8 cellular contexts compared by ENCODE assay signal in genomic region chr21:45128613-45129226, GRCh38. TPM values are rescaled to one million over a fixed set of nuclear protein-coding genes. Genes with fewer than 3 reads are reported as not detected.
A peak's percentile ranks its signal among the peaks of the same experiment; 100 is the strongest.
DNase-seq lines count a peak whose midpoint lies in the region; ATAC-seq and TF ChIP-seq lines count a peak whose summit lies in the region.

No MANE protein-coding gene starts in this region.

- H3K27me3 ChIP-seq in mammary epithelial cell (ENCODE audit: insufficient read depth, low read length) = no peaks in the 10 kb centered on the region
- H3K27me3 ChIP-seq in kidney epithelial cell (ENCODE audit: control insufficient read depth, insufficient read depth, low read length) = peaks cover 5% of the 10 kb centered on the region

- CTCF ChIA-PET in WTC11 (lab: Charles Lee) (interaction anchor here (0.6 to 3.6 kb wide), 43 partner anchors 9 to 633 kb away, joined by 3 to 49 read pairs (median 4); partner anchors contain the start of genes PTTG1IP and SUMO3), mammary epithelial cell (lab: Charles Lee; ENCODE audit: low non-redundant PET) (interaction anchor here (0.5 to 1.6 kb wide), 13 partner anchors 9 to 335 kb away, joined by 3 to 19 read pairs (median 5); partner anchors contain the start of gene UBE2G2)

- in situ Hi-C loops in mammary epithelial cell (cut with MboI; ENCODE audit: low sequenced_read_pairs in 2 of 2) = loop anchor here in 1 of 2 donors (5.0 kb wide), 1 partner anchor 181 kb away; no protein-coding TSS in a partner anchor

- peak; percentile 87 for DNase-seq in NCI-H82 (lab: John Stamatoyannopoulos, UW)
- DNase-seq in NCI-H82 treated with DMSO at 0.1 percent for 48 hours (lab: John Stamatoyannopoulos, UW; ENCODE audit: unreplicated experiment) = no peak
- DNase-seq in NCI-H2107 (lab: John Stamatoyannopoulos, UW) = peak; percentile 62
- DNase-seq in WTC11 (ENCODE audit: low spot score) = peak; percentile 71
- peak; percentile 53 for DNase-seq in mammary epithelial cell
- DNase-seq in kidney epithelial cell (ENCODE audit: low read depth) = peak; percentile 37
- peak; percentile 75 to 76 for DNase-seq in stimulated activated CD4-positive, alpha-beta T cell treated with anti-CD3 and anti-CD28 coated beads, Interleukin-2, amount 100 ng/mL, for 24 hours

- ATAC-seq in WTC11 (peak; percentile 78), GM18517 (IDR thresholded peaks at IDR 0.05; ENCODE audit: unreplicated experiment) (no peak)

- H2AFZ ChIP-seq in mammary epithelial cell (ENCODE audit: low read depth, low read length) = no peak overlapping the region

- peaks cover 40% of the 10 kb centered on the region for H3K79me2 ChIP-seq in mammary epithelial cell (ENCODE audit: insufficient read depth, low read length)

- H3K36me3 Mint-ChIP-seq in WTC11 = no peaks in the 10 kb centered on the region

- intact Hi-C loops in mammary epithelial cell (cut with micrococcal nuclease) = loop anchor here (1.0 to 5.0 kb wide), 6 partner anchors 26 to 328 kb away; partner anchors contain the start of genes PTTG1IP and UBE2G2

- no peaks in the 10 kb centered on the region for H3K4me1 Mint-ChIP-seq in WTC11

- H4K20me1 ChIP-seq in mammary epithelial cell (ENCODE audit: insufficient read depth, low read length) = no peaks in the 10 kb centered on the region

- no TSS peak for BruUV-seq in mammary epithelial cell (replicated peaks; lab: Mats Ljungman, UMichigan)

- no peak overlapping the region for H3K4me2 ChIP-seq in mammary epithelial cell (ENCODE audit: insufficient read depth, low read depth, low read length)

- no peaks in the 10 kb centered on the region for H3K27me3 Mint-ChIP-seq in WTC11 (ENCODE audit: low read depth)

- TF ChIP-seq CTCF in WTC11 (IDR thresholded peaks at IDR 0.05) (peak; percentile 51), mammary epithelial cell (conservative IDR thresholded peaks at IDR 0.05 in 1 of 2, IDR thresholded peaks at IDR 0.05 in 1 of 2; ENCODE audit: extremely low read depth in 1 of 2, insufficient read depth in 1 of 2, low read depth in 1 of 2, low read length in 2 of 2) (peak; percentile 70 to 98), kidney epithelial cell (IDR thresholded peaks at IDR 0.05; ENCODE audit: insufficient read depth, low read length, poor library complexity, severe bottlenecking) (peak; percentile 98)

- H3K36me3 ChIP-seq in mammary epithelial cell (ENCODE audit: insufficient read depth, low read length) (no peaks in the 10 kb centered on the region), kidney epithelial cell (ENCODE audit: control insufficient read depth, insufficient read depth, low read length) (no peaks in the 10 kb centered on the region)

- POLR2A ChIA-PET in WTC11 (lab: Charles Lee) = no interaction called here

- H3K27ac ChIP-seq in mammary epithelial cell (ENCODE audit: insufficient read depth, low read depth, low read length) = no peak overlapping the region

- no peaks in the 10 kb centered on the region for H3K9me3 Mint-ChIP-seq in WTC11

- no peak overlapping the region for H3K27ac Mint-ChIP-seq in WTC11

- no peaks in the 10 kb centered on the region for H3K9me3 ChIP-seq in mammary epithelial cell (replicated peaks; ENCODE audit: insufficient read depth, low read length)

- H3K4me3 ChIP-seq in mammary epithelial cell (replicated peaks in 1 of 3; ENCODE audit: insufficient read depth in 1 of 3, low read depth in 2 of 3, low read length in 3 of 3) (no peak overlapping the region), kidney epithelial cell (ENCODE audit: low read depth, low read length) (no peak overlapping the region)

- H3K4me3 Mint-ChIP-seq in WTC11 = no peak overlapping the region

- peaks cover 19% of the 10 kb centered on the region for H3K4me1 ChIP-seq in mammary epithelial cell (ENCODE audit: insufficient read depth, low read length)

- dilution Hi-C loops in mammary epithelial cell (cut with HindIII; ENCODE audit: low sequenced_read_pairs) = loop anchor here (5.0 kb wide), 3 partner anchors 41 to 321 kb away; no protein-coding TSS in a partner anchor

- no peak overlapping the region for H3K9ac ChIP-seq in mammary epithelial cell (ENCODE audit: insufficient read depth, low read length)

- 56% methylated on average over 9 of the region's 10 CpGs for WGBS in mammary epithelial cell (ENCODE audit: low coverage, missing lambda C conversion rate)

TF ChIP-seq in WTC11, 78 proteins besides CTCF, POLR2A, EP300 and RAD21:
- TF ChIP-seq TP53 (CRISPR knock-in tag; IDR thresholded peaks at IDR 0.05) (no peak), ZNF423 (CRISPR knock-in tag; IDR thresholded peaks at IDR 0.05) (no peak), ATF2 (CRISPR knock-in tag; IDR thresholded peaks at IDR 0.05; ENCODE audit: borderline replicate concordance, low read depth) (no peak), KAT7 (CRISPR knock-in tag; IDR thresholded peaks at IDR 0.05; ENCODE audit: borderline replicate concordance) (no peak), ZNF219 (CRISPR knock-in tag; IDR thresholded peaks at IDR 0.05; ENCODE audit: borderline replicate concordance) (no peak), SMAD3 (CRISPR knock-in tag; IDR thresholded peaks at IDR 0.05; ENCODE audit: borderline replicate concordance) (no peak), MAX (CRISPR knock-in tag; IDR thresholded peaks at IDR 0.05) (no peak), ERG (CRISPR knock-in tag; IDR thresholded peaks at IDR 0.05) (no peak), NFE2L1 (CRISPR knock-in tag; IDR thresholded peaks at IDR 0.05) (no peak), IRF1 (CRISPR knock-in tag; IDR thresholded peaks at IDR 0.05) (no peak), JUN (CRISPR knock-in tag; IDR thresholded peaks at IDR 0.05) (no peak), ZNF138 (CRISPR knock-in tag; conservative IDR thresholded peaks at IDR 0.05) (no peak), ZNF281 (CRISPR knock-in tag; IDR thresholded peaks at IDR 0.05) (no peak), MYBL2 (CRISPR knock-in tag; IDR thresholded peaks at IDR 0.05) (no peak)
TF ChIP-seq in WTC11: peak in this region for 0.

RNA-seq across cellular contexts. Expression of gene ADARB1, which starts 54.3 kb away (rescaled TPM):
- total RNA-seq in WTC11 (2021) = 12.8 to 15.1 TPM (median 14.6 TPM) in 3 replicates
- total RNA-seq in mammary epithelial cell = 10 to 100 TPM; 42.5 to 82.9 TPM
- 17.2 TPM for polyA plus RNA-seq in mammary epithelial cell
- 26.9 TPM for polyA minus RNA-seq in mammary epithelial cell
- 3.3 and 6.9 TPM in 2 replicates for total RNA-seq in kidney epithelial cell
